Comparison of ENCODE assay signal across 8 cellular contexts in the genomic region with DNA sequence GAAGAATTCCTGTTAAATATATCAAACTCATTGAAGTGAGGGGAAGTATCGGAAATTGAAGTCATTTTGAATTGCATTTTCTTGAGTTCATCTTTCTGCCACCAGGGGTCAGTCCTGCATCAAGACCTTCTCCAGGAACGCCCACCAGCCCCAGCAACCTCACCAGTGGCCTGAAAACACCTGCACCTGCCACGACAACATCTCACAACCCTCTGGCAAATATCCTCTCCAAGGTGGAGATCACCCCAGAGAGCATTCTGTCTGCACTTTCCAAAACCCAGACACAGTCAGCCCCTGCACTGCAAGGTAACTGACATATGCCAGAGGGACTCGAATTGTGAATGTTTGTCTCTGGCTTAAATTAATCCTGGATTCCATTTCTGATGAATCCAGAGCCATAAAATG. TPM values are rescaled to one million over a fixed set of nuclear protein-coding genes. Genes with fewer than 3 reads are reported as not detected.
DNase-seq lines count a peak whose midpoint lies in the region; ATAC-seq and TF ChIP-seq lines count a peak whose summit lies in the region.

No MANE protein-coding gene starts in this region.

- intact Hi-C loops in posterior vena cava (cut with DNase I), result loop anchor here in 1 of 2 donors (10.0 kb wide), 1 partner anchor 90 kb away; no protein-coding TSS in a partner anchor

- ATAC-seq in GM21717 (IDR thresholded peaks at IDR 0.05; ENCODE audit: unreplicated experiment), result no peak

- no peak overlapping the region for H3K4me3 ChIP-seq in GM12864 (ENCODE audit: low read depth, low read length)

- peak; percentile 84 for TF ChIP-seq CTCF in GM12864 (IDR thresholded peaks at IDR 0.05; ENCODE audit: low read depth, low read length, missing control alignments)

- peak; percentile 40 for DNase-seq in GM12864 (ENCODE audit: low read depth)
- peak; percentile 26 for DNase-seq in NCI-H1436 treated with DMSO at 0.1 percent for 48 hours (lab: John Stamatoyannopoulos, UW)
- DNase-seq in T-helper 22 cell (ENCODE audit: low read depth), result peak; percentile 23
- peak; percentile 8 for DNase-seq in amniotic stem cell (lab: John Stamatoyannopoulos, UW)
- DNase-seq in iPS DF 19.7 (ENCODE audit: low read depth, low spot score), result peak; percentile 45
- peak; percentile 29 to 38 for DNase-seq in stimulated activated CD4-positive, alpha-beta T cell treated with anti-CD3 and anti-CD28 coated beads, Interleukin-15, amount 100 ng/mL, for 1 hour (ENCODE audit: low read depth in 1 of 2, low spot score in 1 of 2)
- DNase-seq in posterior vena cava (ENCODE audit: low spot score), result no peak

RNA-seq across cellular contexts. Expression of a gene that starts 22.8 kb away (rescaled TPM):
- 10 to 100 TPM; 10.7 to 16.0 TPM for total RNA-seq in posterior vena cava

RNA-seq across cellular contexts. Expression of a gene that starts 43.5 kb away (rescaled TPM):
- total RNA-seq in posterior vena cava, result 10 to 100 TPM; 51.9 to 78.0 TPM

RNA-seq across cellular contexts. Expression of a gene that starts 51.1 kb away (rescaled TPM):
- total RNA-seq in posterior vena cava, result not detected
